Comparison of ENCODE assay signal across 22 cellular contexts in genomic region chr10:117090831-117091230, GRCh38. TPM values are rescaled to one million over a fixed set of nuclear protein-coding genes. Genes with fewer than 3 reads are reported as not detected.
A peak's percentile ranks its signal among the peaks of the same experiment; 100 is the strongest.
DNase-seq lines count a peak whose midpoint lies in the region; TF ChIP-seq lines count a peak whose summit lies in the region.
"Had no signal": no experiment of that assay in that cellular context is flagged by ENCODE, and none has a peak within 500 bp of the region (broad histone marks: within the 10 kb centered on the region; RNA-seq: fewer than 3 reads in every experiment).

No MANE protein-coding gene starts in this region.

- H3K27me3 ChIP-seq in A673 (replicated peaks; ENCODE audit: insufficient read depth, low read depth, low read length, poor library complexity): no peaks in the 10 kb centered on the region
- H3K27me3 ChIP-seq: BLaER1 treated with 17β-estradiol and CSF1 and Interleukin-3, amounts not matched to agents 10 nM and 100 nM had no signal

- H3K27ac ChIP-seq in A673 (ENCODE audit: low read depth, low read length, poor library complexity, severe bottlenecking): peak overlapping the region; percentile 95
- no peak overlapping the region for H3K27ac ChIP-seq in HEK293 (ENCODE audit: extremely low read depth, low read depth, low read length)
- H3K27ac ChIP-seq: BLaER1 treated with 17β-estradiol and CSF1 and Interleukin-3, amounts not matched to agents 10 nM and 100 nM; C4-2B had no signal

- H3K4me3 ChIP-seq in A673 (ENCODE audit: low read depth, low read length, poor library complexity, severe bottlenecking) (no peak overlapping the region), HEK293 (ENCODE audit: low read depth, low read length) (no peak overlapping the region)
- H3K4me3 ChIP-seq: BLaER1 treated with 17β-estradiol and CSF1 and Interleukin-3, amounts not matched to agents 10 nM and 100 nM; GM12878 had no signal

- DNase-seq in A673 (ENCODE audit: low spot score) (peak; percentile 96), left kidney (ENCODE audit: low read depth, low spot score) (peak; percentile 15), SW 1271 (lab: John Stamatoyannopoulos, UW) (no peak), islet precursor cell (no peak)
- DNase-seq: 8988T; AML-193; CD4-positive, alpha-beta memory T cell; CD8-positive, alpha-beta memory T cell; COR-L47; DMS 273 treated with DMSO at 0.1 percent for 48 hours; DMS153; DMS53; DMS79; DND-41; EL; GDM1 had no signal

- BruUV-seq in A673 (replicated peaks; lab: Mats Ljungman, UMichigan): no TSS peak

- H3K9me3 ChIP-seq in A673 (ENCODE audit: low read depth, low read length, poor library complexity, severe bottlenecking) (no peaks in the 10 kb centered on the region), HEK293 (ENCODE audit: control insufficient read depth, insufficient read depth, low read depth, low read length) (no peaks in the 10 kb centered on the region)

- H3K36me3 ChIP-seq in A673 (ENCODE audit: insufficient read depth, low read length, poor library complexity, severe bottlenecking): no peaks in the 10 kb centered on the region
- no peaks in the 10 kb centered on the region for H3K36me3 ChIP-seq in HEK293 (ENCODE audit: control insufficient read depth in 2 of 2, insufficient read depth in 1 of 2, low read length in 2 of 2)
- H3K36me3 ChIP-seq: BLaER1 treated with 17β-estradiol and CSF1 and Interleukin-3, amounts not matched to agents 10 nM and 100 nM had no signal

- intact Hi-C loops in A673 (cut with micrococcal nuclease; ENCODE audit: unreplicated experiment): loop anchor here (1.0 to 5.0 kb wide), 6 partner anchors 26 to 294 kb away; no protein-coding TSS in a partner anchor

- no peak for TF ChIP-seq CTCF in A673 (conservative IDR thresholded peaks at IDR 0.05; ENCODE audit: low read depth, low read length)
- TF ChIP-seq CTCF in HEK293 (tag by site-specific recombination; IDR thresholded peaks at IDR 0.05): no peak

- POLR2A ChIA-PET in A673 (lab: Charles Lee; ENCODE audit: low non-redundant PET) (interaction anchor here (0.6 to 0.7 kb wide), 3 partner anchors 68 to 112 kb away, joined by 3 to 10 read pairs (median 3); no protein-coding TSS in a partner anchor), HEK293 (lab: Yijun Ruan, JAX) (no interaction called here)

- CTCF ChIA-PET in A673 (lab: Charles Lee): interaction anchor here (1.7 kb wide), 2 partner anchors 19 to 76 kb away, joined by 8 to 9 read pairs; no protein-coding TSS in a partner anchor
- CTCF ChIA-PET in HEK293 (lab: Yijun Ruan, JAX): interaction anchor here (0.7 to 1.6 kb wide), 3 partner anchors 12 to 75 kb away, joined by 3 to 4 read pairs (median 3); no protein-coding TSS in a partner anchor

- H3K4me1 ChIP-seq in A673 (ENCODE audit: insufficient read depth, low read length, poor library complexity, severe bottlenecking): peaks cover 84% of the 10 kb centered on the region
- no peaks in the 10 kb centered on the region for H3K4me1 ChIP-seq in HEK293 (ENCODE audit: control insufficient read depth, insufficient read depth, low read length)
- H3K4me1 ChIP-seq: BLaER1 treated with 17β-estradiol and CSF1 and Interleukin-3, amounts not matched to agents 10 nM and 100 nM had no signal

TF ChIP-seq in HEK293, 187 proteins besides CTCF, POLR2A, EP300 and RAD21:
- TF ChIP-seq, protein P1, sequence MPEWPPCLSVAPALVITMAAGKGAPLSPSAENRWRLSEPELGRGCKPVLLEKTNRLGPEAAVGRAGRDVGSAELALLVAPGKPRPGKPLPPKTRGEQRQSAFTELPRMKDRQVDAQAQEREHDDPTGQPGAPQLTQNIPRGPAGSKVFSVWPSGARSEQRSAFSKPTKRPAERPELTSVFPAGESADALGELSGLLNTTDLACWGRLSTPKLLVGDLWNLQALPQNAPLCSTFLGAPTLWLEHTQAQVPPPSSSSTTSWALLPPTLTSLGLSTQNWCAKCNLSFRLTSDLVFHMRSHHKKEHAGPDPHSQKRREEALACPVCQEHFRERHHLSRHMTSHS (tag by site-specific recombination; IDR thresholded peaks at IDR 0.05): no peak
- no peak for TF ChIP-seq ZNF654 (tag by site-specific recombination; IDR thresholded peaks at IDR 0.05; ENCODE audit: low read depth)
- TF ChIP-seq ZNF785 (tag by site-specific recombination; IDR thresholded peaks at IDR 0.05): no peak
- TF ChIP-seq, protein P2, sequence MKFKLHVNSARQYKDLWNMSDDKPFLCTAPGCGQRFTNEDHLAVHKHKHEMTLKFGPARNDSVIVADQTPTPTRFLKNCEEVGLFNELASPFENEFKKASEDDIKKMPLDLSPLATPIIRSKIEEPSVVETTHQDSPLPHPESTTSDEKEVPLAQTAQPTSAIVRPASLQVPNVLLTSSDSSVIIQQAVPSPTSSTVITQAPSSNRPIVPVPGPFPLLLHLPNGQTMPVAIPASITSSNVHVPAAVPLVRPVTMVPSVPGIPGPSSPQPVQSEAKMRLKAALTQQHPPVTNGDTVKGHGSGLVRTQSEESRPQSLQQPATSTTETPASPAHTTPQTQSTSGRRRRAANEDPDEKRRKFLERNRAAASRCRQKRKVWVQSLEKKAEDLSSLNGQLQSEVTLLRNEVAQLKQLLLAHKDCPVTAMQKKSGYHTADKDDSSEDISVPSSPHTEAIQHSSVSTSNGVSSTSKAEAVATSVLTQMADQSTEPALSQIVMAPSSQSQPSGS (tag by site-specific recombination; IDR thresholded peaks at IDR 0.05; ENCODE audit: low read depth): peak; percentile 50; the same call in 1 of the 2 replicates
- no peak for TF ChIP-seq ZNF148 (tag by site-specific recombination; IDR thresholded peaks at IDR 0.05; ENCODE audit: borderline replicate concordance)

RNA-seq across cellular contexts. Expression of gene VAX1, which starts 47.2 kb away (rescaled TPM):
- 65.1 and 74.4 TPM in 2 replicates for total RNA-seq in A673 (2021)
- total RNA-seq: B cell; CD4-positive, alpha-beta memory T cell; CD8-positive, alpha-beta memory T cell; G401; GM12878 had no signal

Comparison
In these comparisons a context has a peak if more than half of its experiments do, and no peak if none do; other contexts are left out.
1. DNase-seq: peak in A673 (single experiment) and left kidney (single experiment); none in SW 1271 (0 of 2) and islet precursor cell (single experiment).